23 cellular contexts compared by ENCODE assay signal in genomic region chr21:25528511-25528910, GRCh38.
DNase-seq lines count a peak whose midpoint lies in the region; ATAC-seq and FAIRE-seq lines count a peak whose summit lies in the region.
"Had no signal": no experiment of that assay in that cellular context is flagged by ENCODE, and none has a peak within 500 bp of the region (broad histone marks: within the 10 kb centered on the region; RNA-seq: fewer than 3 reads in every experiment).

No MANE protein-coding gene starts in this region.

- ATAC-seq in stimulated activated naive CD8-positive, alpha-beta T cell treated with anti-CD3 and anti-CD28 coated beads, Interleukin-15, amount 100 ng/mL, for 72 hours, result no peak
- ATAC-seq: HCT116, Panc1, T-cell had no signal

- H3K4me1 Mint-ChIP-seq in activated naive CD4-positive, alpha-beta T cell treated with anti-CD3 and anti-CD28 coated beads for 36 hours (ENCODE audit: low read depth), result no peaks in the 10 kb centered on the region
- H3K4me1 Mint-ChIP-seq in stimulated activated naive CD8-positive, alpha-beta T cell treated with anti-CD3 and anti-CD28 coated beads, Interleukin-15, amount 100 ng/mL, for 72 hours, result peaks cover 6% of the 10 kb centered on the region
- H3K4me1 Mint-ChIP-seq: CD8-positive, alpha-beta memory T cell; T-cell had no signal

- CTCF ChIA-PET in activated naive CD4-positive, alpha-beta T cell treated with anti-CD3 and anti-CD28 coated beads for 36 hours (lab: Charles Lee), result no interaction called here

- H3K27me3 Mint-ChIP-seq in activated naive CD4-positive, alpha-beta T cell treated with anti-CD3 and anti-CD28 coated beads for 36 hours (ENCODE audit: low read depth), result peaks cover 3% of the 10 kb centered on the region
- no peaks in the 10 kb centered on the region for H3K27me3 Mint-ChIP-seq in stimulated activated naive CD8-positive, alpha-beta T cell treated with anti-CD3 and anti-CD28 coated beads, Interleukin-15, amount 100 ng/mL, for 72 hours
- H3K27me3 Mint-ChIP-seq: T-cell had no signal

- DNase-seq in DMS 273 (lab: John Stamatoyannopoulos, UW; ENCODE audit: unreplicated experiment) (peak; percentile 34), DMS 273 treated with DMSO at 0.1 percent for 48 hours (lab: John Stamatoyannopoulos, UW) (no peak), G401 (ENCODE audit: low spot score) (peak; percentile 8), RCC 7860 (ENCODE audit: low spot score) (peak; percentile 46), kidney glomerular epithelial cell (lab: John Stamatoyannopoulos, UW) (peak; percentile 68), NCI-H1436 (lab: John Stamatoyannopoulos, UW) (no peak)
- no peak for DNase-seq in activated naive CD4-positive, alpha-beta T cell treated with anti-CD3 and anti-CD28 coated beads for 36 hours
- no peak for DNase-seq in stimulated activated naive CD8-positive, alpha-beta T cell treated with anti-CD3 and anti-CD28 coated beads, Interleukin-15, amount 100 ng/mL, for 72 hours
- DNase-seq: 8988T; CD8-positive, alpha-beta memory T cell; GDM1; Karpas-422; MG63; NCI-H1092; NCI-H187; NCI-H226; NCI-H524 treated with DMSO at 0.1 percent for 48 hours; NCI-H82; T-cell had no signal

- no peak overlapping the region for H3K4me3 Mint-ChIP-seq in activated naive CD4-positive, alpha-beta T cell treated with anti-CD3 and anti-CD28 coated beads for 36 hours
- no peak overlapping the region for H3K4me3 Mint-ChIP-seq in stimulated activated naive CD8-positive, alpha-beta T cell treated with anti-CD3 and anti-CD28 coated beads, Interleukin-15, amount 100 ng/mL, for 72 hours
- H3K4me3 Mint-ChIP-seq: CD8-positive, alpha-beta memory T cell; T-cell; T-helper 2 cell treated with Interferon-gamma antibody and Interleukin-4, amounts not matched to agents 5 μg/mL and 100 μg/mL, for 36 hours had no signal

- in situ Hi-C loops in G401 (cut with HindIII; ENCODE audit: low sequenced_read_pairs), result no loop called here

- peak; percentile 84 for FAIRE-seq in RCC 7860 (lab: Jason Lieb, UNC)
- FAIRE-seq: H1 had no signal

- H3K27ac Mint-ChIP-seq in activated naive CD4-positive, alpha-beta T cell treated with anti-CD3 and anti-CD28 coated beads for 36 hours, result no peak overlapping the region
- no peak overlapping the region for H3K27ac Mint-ChIP-seq in stimulated activated naive CD8-positive, alpha-beta T cell treated with anti-CD3 and anti-CD28 coated beads, Interleukin-15, amount 100 ng/mL, for 72 hours
- H3K27ac Mint-ChIP-seq: CD8-positive, alpha-beta memory T cell; T-cell; T-helper 2 cell treated with Interferon-gamma antibody and Interleukin-4, amounts not matched to agents 5 μg/mL and 100 μg/mL, for 36 hours had no signal

- intact Hi-C loops in activated naive CD4-positive, alpha-beta T cell treated with anti-CD3 and anti-CD28 coated beads for 36 hours (cut with micrococcal nuclease), result no loop called here

- no peaks in the 10 kb centered on the region for H3K36me3 Mint-ChIP-seq in activated naive CD4-positive, alpha-beta T cell treated with anti-CD3 and anti-CD28 coated beads for 36 hours (ENCODE audit: low read depth)
- H3K36me3 Mint-ChIP-seq: T-cell had no signal

- no peaks in the 10 kb centered on the region for H3K9me3 Mint-ChIP-seq in activated naive CD4-positive, alpha-beta T cell treated with anti-CD3 and anti-CD28 coated beads for 36 hours
- peaks cover 4 to 7% of the 10 kb centered on the region in 2 donors for H3K9me3 Mint-ChIP-seq in stimulated activated naive CD8-positive, alpha-beta T cell treated with anti-CD3 and anti-CD28 coated beads, Interleukin-15, amount 100 ng/mL, for 72 hours
- H3K9me3 Mint-ChIP-seq: T-cell had no signal

Comparison
In these comparisons a context has a peak if more than half of its experiments do, and no peak if none do; other contexts are left out.
1. DNase-seq: peak in DMS 273 (single experiment), G401 (single experiment), RCC 7860 (single experiment) and kidney glomerular epithelial cell (single experiment); none in DMS 273 treated with DMSO at 0.1 percent for 48 hours (single experiment), NCI-H1436 (single experiment), activated naive CD4-positive, alpha-beta T cell treated with anti-CD3 and anti-CD28 coated beads for 36 hours (single experiment) and stimulated activated naive CD8-positive, alpha-beta T cell treated with anti-CD3 and anti-CD28 coated beads, Interleukin-15, amount 100 ng/mL, for 72 hours (0 of 2).